19 cellular contexts compared by ENCODE assay signal in the genomic region with DNA sequence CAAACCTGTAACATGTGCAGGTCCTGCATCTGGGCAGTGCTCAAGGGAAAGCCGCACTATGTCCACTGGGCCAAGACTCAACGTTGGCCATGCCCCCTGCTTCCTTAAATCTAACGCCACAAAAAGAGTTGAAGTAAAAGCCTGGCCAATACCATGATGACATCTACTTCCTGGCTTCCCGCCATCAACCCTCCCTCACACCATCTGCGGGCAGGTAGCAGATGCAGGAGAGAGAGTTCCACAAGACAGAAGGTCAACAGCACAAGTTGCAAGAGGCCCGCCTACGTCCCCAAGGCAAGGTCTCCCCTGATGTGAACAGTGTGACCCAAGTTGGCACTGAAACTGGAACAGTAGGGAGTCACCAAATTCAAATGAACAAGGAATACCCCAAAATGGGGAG. TPM values are rescaled to one million over a fixed set of nuclear protein-coding genes. Genes with fewer than 3 reads are reported as not detected.
"Had no signal": no experiment of that assay in that cellular context is flagged by ENCODE, and none has a peak within 500 bp of the region (broad histone marks: within the 10 kb centered on the region; RNA-seq: fewer than 3 reads in every experiment).

No MANE protein-coding gene starts in this region.

- DNase-seq: activated CD8-positive, alpha-beta memory T cell treated with anti-CD3 and anti-CD28 coated beads for 24 hours; activated CD8-positive, alpha-beta memory T cell treated with anti-CD3 and anti-CD28 coated beads, Interleukin-2, amount 50 U/mL, for 48 hours; activated gamma-delta T cell treated with Interleukin-2 at 50 U/mL for 16 hours; caudate nucleus; colonic mucosa; erythroblast; hypothalamus; islet precursor cell; left colon; midbrain; spleen; stimulated activated CD4-positive, alpha-beta T cell treated with anti-CD3 and anti-CD28 coated beads, Interleukin-4, amount 100 ng/mL, for 4 hours; upper lobe of right lung had no signal

- H3K27ac ChIP-seq: colonic mucosa, spleen, upper lobe of right lung had no signal

- H3K4me3 ChIP-seq: colonic mucosa, lung, spleen, upper lobe of right lung had no signal

- H3K9me3 Mint-ChIP-seq: nephron; stimulated activated memory B cell treated with anti-CD40 and anti-IgM and Interleukin-4, amounts not matched to agents 10 μg/mL and 1 μg/mL and 100 μg/mL, for 72 hours; T-helper 1 cell treated with Interleukin-12 subunit alpha and Interleukin-12 subunit beta and Interleukin-4 antibody, amounts not matched to agents 30 μg/mL and 1 μg/mL, for 36 hours had no signal

- H3K27me3 Mint-ChIP-seq: stimulated activated memory B cell treated with anti-CD40 and anti-IgM and Interleukin-4, amounts not matched to agents 10 μg/mL and 1 μg/mL and 100 μg/mL, for 72 hours had no signal

- H3K9me3 ChIP-seq: colonic mucosa, spleen, upper lobe of right lung had no signal

- H3K4me1 Mint-ChIP-seq: nephron; stimulated activated memory B cell treated with anti-CD40 and anti-IgM and Interleukin-4, amounts not matched to agents 10 μg/mL and 1 μg/mL and 100 μg/mL, for 72 hours had no signal

- H3K27me3 ChIP-seq: colonic mucosa, spleen, upper lobe of right lung had no signal

- H3K4me3 Mint-ChIP-seq: nephron; stimulated activated memory B cell treated with anti-CD40 and anti-IgM and Interleukin-4, amounts not matched to agents 10 μg/mL and 1 μg/mL and 100 μg/mL, for 72 hours; T-helper 1 cell treated with Interleukin-12 subunit alpha and Interleukin-12 subunit beta and Interleukin-4 antibody, amounts not matched to agents 30 μg/mL and 1 μg/mL, for 36 hours had no signal

- H3K4me1 ChIP-seq: colonic mucosa, spleen had no signal

- H3K27ac Mint-ChIP-seq: nephron; stimulated activated memory B cell treated with anti-CD40 and anti-IgM and Interleukin-4, amounts not matched to agents 10 μg/mL and 1 μg/mL and 100 μg/mL, for 72 hours; T-helper 1 cell treated with Interleukin-12 subunit alpha and Interleukin-12 subunit beta and Interleukin-4 antibody, amounts not matched to agents 30 μg/mL and 1 μg/mL, for 36 hours had no signal

- ATAC-seq: left colon; stimulated activated memory B cell treated with anti-CD40 and anti-IgM and Interleukin-4, amounts not matched to agents 10 μg/mL and 1 μg/mL and 100 μg/mL, for 72 hours; upper lobe of right lung had no signal

RNA-seq across cellular contexts. Expression of a gene that starts 48.4 kb away (rescaled TPM):
- total RNA-seq: renal cortical epithelial cell, upper lobe of right lung had no signal

RNA-seq across cellular contexts. Expression of a gene that starts 48.5 kb away (rescaled TPM):
- total RNA-seq: frontal cortex, renal cortical epithelial cell, upper lobe of right lung had no signal
